In the genomic region with DNA sequence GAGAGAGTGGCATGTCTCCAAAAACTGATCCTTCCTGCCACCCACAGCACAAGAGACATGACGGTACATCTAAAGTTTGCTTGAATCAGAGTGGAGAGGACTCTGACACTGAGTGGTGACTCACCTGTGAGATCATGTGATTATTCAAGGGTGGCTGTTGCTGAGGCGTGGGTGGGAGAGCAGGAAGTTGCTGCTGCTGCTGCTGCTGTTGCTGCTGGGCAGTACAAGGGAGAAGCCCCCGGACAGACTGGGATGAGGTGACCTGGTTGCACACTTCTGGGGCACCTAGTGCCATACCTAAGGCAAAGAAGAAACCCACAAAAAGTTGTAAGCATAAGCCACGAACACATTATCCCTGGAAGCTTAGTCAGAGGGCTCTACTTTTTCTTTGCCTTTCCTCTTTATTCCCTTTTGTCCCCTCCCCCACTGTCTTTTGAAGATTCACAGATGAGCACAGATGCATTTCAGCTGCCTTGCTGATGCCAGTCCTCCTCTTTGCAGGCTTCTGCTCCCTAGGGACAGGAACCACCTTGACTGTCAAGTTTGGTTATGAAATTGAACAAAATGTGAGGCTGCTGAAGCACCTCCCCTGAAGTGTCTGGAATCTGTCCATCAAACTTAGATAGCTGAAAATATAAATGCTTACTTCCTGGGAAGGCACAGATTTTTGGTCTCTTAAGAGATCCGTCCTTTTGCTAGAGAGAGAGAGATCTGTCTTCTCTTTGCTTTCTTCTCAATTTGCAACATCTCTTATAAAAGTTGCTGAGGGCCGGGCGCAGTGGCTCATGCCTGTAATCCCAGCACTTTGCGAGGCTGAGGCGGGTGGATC, we compare ENCODE assay signal across 8 cellular contexts. TPM values are rescaled to one million over a fixed set of nuclear protein-coding genes. Genes with fewer than 3 reads are reported as not detected.
DNase-seq lines count a peak whose midpoint lies in the region; ATAC-seq and TF ChIP-seq lines count a peak whose summit lies in the region.

No MANE protein-coding gene starts in this region.

- ATAC-seq in HG03432 (IDR thresholded peaks at IDR 0.05; ENCODE audit: unreplicated experiment) (peak; percentile 97), right lobe of liver (peak; percentile 86 to 92 (median 90))

- H3K36me3 ChIP-seq in BLaER1 (peaks cover 95% of the 10 kb centered on the region), right lobe of liver (peaks cover 0 to 54% (median 31%) of the 10 kb centered on the region in 4 donors)

- H3K27me3 ChIP-seq in BLaER1 (no peaks in the 10 kb centered on the region), right lobe of liver (no peaks in the 10 kb centered on the region)

- no peak for TF ChIP-seq CTCF in right lobe of liver (IDR thresholded peaks at IDR 0.05)

- H3K9me3 ChIP-seq in BLaER1 (no peaks in the 10 kb centered on the region; the same call in 1 of the 2 replicates), right lobe of liver (no peaks in the 10 kb centered on the region)

- intact Hi-C loops in right lobe of liver (cut with DNase I) = no loop called here

- H3K9ac ChIP-seq in BLaER1 = no peak overlapping the region

- no peak overlapping the region; the same call in 1 of the 2 replicates for H3K4me3 ChIP-seq in BLaER1
- H3K4me3 ChIP-seq in right lobe of liver = no peak overlapping the region

- peak overlapping the region; percentile 62 for H3K4me2 ChIP-seq in BLaER1

- H4K20me1 ChIP-seq in BLaER1 = no peaks in the 10 kb centered on the region

- peak; percentile 71 for TF ChIP-seq POLR2A in right lobe of liver (IDR thresholded peaks at IDR 0.05)

- H3K27ac ChIP-seq in BLaER1 (peak overlapping the region; percentile 40), right lobe of liver (peak overlapping the region; percentile 10 to 65 (median 25))

- DNase-seq in GM19238 (ENCODE audit: insufficient read length, low spot score) (peak; percentile 46), SW480 (ENCODE audit: low spot score) (peak; percentile 93), amniotic stem cell (lab: John Stamatoyannopoulos, UW) (peak; percentile 80), right lobe of liver (peak in 1 of 3 donors; percentile 61), 8988T (no peak)
- DNase-seq in stimulated activated CD8-positive, alpha-beta memory T cell treated with anti-CD3 and anti-CD28 coated beads, Interleukin-15, amount 100 ng/mL, for 4 hours (ENCODE audit: low read depth in 2 of 2) = peak; percentile 46 to 68

- peaks cover 48% of the 10 kb centered on the region for H3K4me1 ChIP-seq in BLaER1
- peaks cover 0 to 8% (median 4%) of the 10 kb centered on the region in 4 donors for H3K4me1 ChIP-seq in right lobe of liver

- 63% methylated on average over 8 of the region's 9 CpGs for WGBS in right lobe of liver (ENCODE audit: insufficient coverage, low coverage, low lambda C conversion rate, missing lambda C conversion rate)

RNA-seq across cellular contexts. Expression of gene STAC3, which starts 29.5 kb away (rescaled TPM):
- 1 to 10 TPM in 5 of 6 experiments, under 1 TPM in 1; 0.98 to 4.5 (median 1.8) TPM for total RNA-seq in right lobe of liver

RNA-seq across cellular contexts. Expression of gene SHMT2, which starts 50.9 kb away (rescaled TPM):
- total RNA-seq in right lobe of liver = 100 to 1,000 TPM; 157 to 228 (median 194) TPM
